Comparison of ENCODE assay signal across 11 cellular contexts in genomic region chr6:149961728-149962425, GRCh38. TPM values are rescaled to one million over a fixed set of nuclear protein-coding genes. Genes with fewer than 3 reads are reported as not detected.
DNase-seq lines count a peak whose midpoint lies in the region; ATAC-seq and TF ChIP-seq lines count a peak whose summit lies in the region.
"Had no signal": no experiment of that assay in that cellular context is flagged by ENCODE, and none has a peak within 500 bp of the region (broad histone marks: within the 10 kb centered on the region; RNA-seq: fewer than 3 reads in every experiment).

No MANE protein-coding gene starts in this region.

- H3K4me1 Mint-ChIP-seq in activated CD4-positive, alpha-beta T cell treated with anti-CD3 and anti-CD28 coated beads for 36 hours: peaks cover 22% of the 10 kb centered on the region

- WGBS in mammary epithelial cell (ENCODE audit: low coverage, missing lambda C conversion rate): 65% methylated on average over 6 of the region's 6 CpGs

- DNase-seq in activated CD4-positive, alpha-beta T cell treated with anti-CD3 and anti-CD28 coated beads for 36 hours: peak; percentile 73
- no peak for DNase-seq in activated CD4-positive, alpha-beta T cell treated with anti-CD3 and anti-CD28 coated beads for 1 hour
- DNase-seq in OCI-M1 (lab: John Stamatoyannopoulos, UW) (peak; percentile 56), mammary epithelial cell (peak; percentile 17), posterior cingulate gyrus (no peak)
- peak; percentile 37 for DNase-seq in stimulated activated CD4-positive, alpha-beta T cell treated with anti-CD3 and anti-CD28 coated beads, Interleukin-4, amount 100 ng/mL, for 24 hours
- DNase-seq: tibial artery had no signal

- no peak overlapping the region for H3K27ac ChIP-seq in mammary epithelial cell (ENCODE audit: insufficient read depth, low read depth, low read length)
- H3K27ac ChIP-seq: adrenal gland, tibial artery had no signal

- H3K36me3 ChIP-seq in mammary epithelial cell (ENCODE audit: insufficient read depth, low read length): no peaks in the 10 kb centered on the region
- H3K36me3 ChIP-seq: adrenal gland, tibial artery had no signal

- H4K20me1 ChIP-seq in mammary epithelial cell (ENCODE audit: insufficient read depth, low read length): no peaks in the 10 kb centered on the region

- no peak overlapping the region for H2AFZ ChIP-seq in mammary epithelial cell (ENCODE audit: low read depth, low read length)

- H3K9me3 Mint-ChIP-seq in activated CD4-positive, alpha-beta T cell treated with anti-CD3 and anti-CD28 coated beads for 36 hours (ENCODE audit: low read depth): no peaks in the 10 kb centered on the region
- H3K9me3 Mint-ChIP-seq: nephron had no signal

- no peak overlapping the region for H3K27ac Mint-ChIP-seq in activated CD4-positive, alpha-beta T cell treated with anti-CD3 and anti-CD28 coated beads for 36 hours
- H3K27ac Mint-ChIP-seq: nephron had no signal

- H3K79me2 ChIP-seq in mammary epithelial cell (ENCODE audit: insufficient read depth, low read length): no peaks in the 10 kb centered on the region

- peaks cover 18% of the 10 kb centered on the region for H3K27me3 ChIP-seq in mammary epithelial cell (ENCODE audit: insufficient read depth, low read length)

- peak; percentile 8 to 42 for TF ChIP-seq CTCF in mammary epithelial cell (conservative IDR thresholded peaks at IDR 0.05 in 1 of 2, IDR thresholded peaks at IDR 0.05 in 1 of 2; ENCODE audit: extremely low read depth in 1 of 2, insufficient read depth in 1 of 2, low read depth in 1 of 2, low read length in 2 of 2)

- no peak overlapping the region for H3K4me3 Mint-ChIP-seq in activated CD4-positive, alpha-beta T cell treated with anti-CD3 and anti-CD28 coated beads for 36 hours

- no TSS peak for BruUV-seq in mammary epithelial cell (replicated peaks; lab: Mats Ljungman, UMichigan)

- no peak overlapping the region for H3K4me3 ChIP-seq in mammary epithelial cell (replicated peaks in 1 of 3; ENCODE audit: insufficient read depth in 1 of 3, low read depth in 2 of 3, low read length in 3 of 3)
- H3K4me3 ChIP-seq: adrenal gland, tibial artery had no signal

- H3K4me1 ChIP-seq in mammary epithelial cell (ENCODE audit: insufficient read depth, low read length): peaks cover 22% of the 10 kb centered on the region

- ATAC-seq in activated CD4-positive, alpha-beta T cell treated with anti-CD3 and anti-CD28 coated beads for 36 hours: peak; percentile 34
- ATAC-seq in HG03565 (IDR thresholded peaks at IDR 0.05; ENCODE audit: unreplicated experiment) (no peak), GM18907 (IDR thresholded peaks at IDR 0.05; ENCODE audit: unreplicated experiment) (no peak)

- no peaks in the 10 kb centered on the region for H3K36me3 Mint-ChIP-seq in activated CD4-positive, alpha-beta T cell treated with anti-CD3 and anti-CD28 coated beads for 36 hours (ENCODE audit: low read depth)

- in situ Hi-C loops in mammary epithelial cell (cut with MboI; ENCODE audit: low sequenced_read_pairs in 2 of 2): no loop called here

- intact Hi-C loops in activated CD4-positive, alpha-beta T cell treated with anti-CD3 and anti-CD28 coated beads for 36 hours (cut with DNase I, micrococcal nuclease): loop anchor here (2.0 to 5.0 kb wide), 2 partner anchors 215 to 905 kb away; partner anchors contain the start of genes NUP43 (in 2 of the 2) and PCMT1 (in 2 of the 2)
- intact Hi-C loops in mammary epithelial cell (cut with micrococcal nuclease) (no loop called here), posterior cingulate gyrus (cut with DNase I) (no loop called here)

- CTCF ChIA-PET in activated CD4-positive, alpha-beta T cell treated with anti-CD3 and anti-CD28 coated beads for 36 hours (lab: Charles Lee): interaction anchor here (0.6 to 1.7 kb wide), 8 partner anchors 9 to 916 kb away, joined by 3 to 4 read pairs (median 3); no protein-coding TSS in a partner anchor
- CTCF ChIA-PET in mammary epithelial cell (lab: Charles Lee; ENCODE audit: low non-redundant PET): interaction anchor here (0.6 kb wide), 1 partner anchor 109 kb away, joined by 3 read pairs; no protein-coding TSS in a partner anchor

- peaks cover 63% of the 10 kb centered on the region for H3K27me3 Mint-ChIP-seq in activated CD4-positive, alpha-beta T cell treated with anti-CD3 and anti-CD28 coated beads for 36 hours

- no peak overlapping the region for H3K9ac ChIP-seq in mammary epithelial cell (ENCODE audit: insufficient read depth, low read length)

- dilution Hi-C loops in mammary epithelial cell (cut with HindIII; ENCODE audit: low sequenced_read_pairs): loop anchor here (5.0 kb wide), 1 partner anchor 90 kb away; no protein-coding TSS in a partner anchor

- POLR2A ChIA-PET in activated CD4-positive, alpha-beta T cell treated with anti-CD3 and anti-CD28 coated beads for 36 hours (lab: Charles Lee): no interaction called here

- H3K9me3 ChIP-seq in mammary epithelial cell (replicated peaks; ENCODE audit: insufficient read depth, low read length): peaks cover 3% of the 10 kb centered on the region
- H3K9me3 ChIP-seq: adrenal gland, tibial artery had no signal

- H3K4me2 ChIP-seq in mammary epithelial cell (ENCODE audit: insufficient read depth, low read depth, low read length): no peak overlapping the region

RNA-seq across cellular contexts. Expression of gene ULBP1, which starts 1.9 kb away (rescaled TPM):
- 1 to 10 TPM; 2.7 to 5.0 TPM for total RNA-seq in activated CD4-positive, alpha-beta T cell treated with anti-CD3 and anti-CD28 coated beads for 36 hours
- total RNA-seq in mammary epithelial cell: 10 to 100 TPM in 1 of 2 donors, 1 to 10 TPM in 1; 5.2 to 23.5 TPM
- 1.3 TPM for polyA plus RNA-seq in mammary epithelial cell
- not detected for polyA minus RNA-seq in mammary epithelial cell

RNA-seq across cellular contexts. Expression of gene ULBP2, which starts 20.1 kb away (rescaled TPM):
- total RNA-seq in activated CD4-positive, alpha-beta T cell treated with anti-CD3 and anti-CD28 coated beads for 36 hours: under 1 TPM; 0.32 to 0.43 TPM
- total RNA-seq in mammary epithelial cell: 10 to 100 TPM; 12.9 to 14.5 TPM
- 20.7 TPM for polyA plus RNA-seq in mammary epithelial cell
- 1.7 TPM for polyA minus RNA-seq in mammary epithelial cell

RNA-seq across cellular contexts. Expression of gene RAET1G, which starts 39.0 kb away (rescaled TPM):
- not detected for total RNA-seq in activated CD4-positive, alpha-beta T cell treated with anti-CD3 and anti-CD28 coated beads for 36 hours
- 10 to 100 TPM in 1 of 2 donors, 1 to 10 TPM in 1; 6.3 to 28.8 TPM for total RNA-seq in mammary epithelial cell
- polyA plus RNA-seq in mammary epithelial cell: 32.3 TPM
- 3.1 TPM for polyA minus RNA-seq in mammary epithelial cell

Comparison
In these comparisons a context has a peak if more than half of its experiments do, and no peak if none do; other contexts are left out.
1. DNase-seq: peak in activated CD4-positive, alpha-beta T cell treated with anti-CD3 and anti-CD28 coated beads for 36 hours (single experiment), OCI-M1 (single experiment), mammary epithelial cell (single experiment) and stimulated activated CD4-positive, alpha-beta T cell treated with anti-CD3 and anti-CD28 coated beads, Interleukin-4, amount 100 ng/mL, for 24 hours (single experiment); none in activated CD4-positive, alpha-beta T cell treated with anti-CD3 and anti-CD28 coated beads for 1 hour (single experiment) and posterior cingulate gyrus (0 of 10).
2. RNA of gene ULBP2, which starts 20.1 kb away (total RNA-seq): 12.9 to 14.5 TPM in mammary epithelial cell; 0.32 to 0.43 TPM in activated CD4-positive, alpha-beta T cell treated with anti-CD3 and anti-CD28 coated beads for 36 hours; every median in the first group is over 4 times any median in the second.
3. RNA of gene RAET1G, which starts 39.0 kb away (total RNA-seq): 6.3 to 28.8 TPM in mammary epithelial cell; not detected in activated CD4-positive, alpha-beta T cell treated with anti-CD3 and anti-CD28 coated beads for 36 hours; every median in the first group is over 4 times any median in the second.
4. intact Hi-C loops: an anchor here in activated CD4-positive, alpha-beta T cell treated with anti-CD3 and anti-CD28 coated beads for 36 hours (2.0 to 5.0 kb wide); none called in mammary epithelial cell and posterior cingulate gyrus.